Comparison of ENCODE assay signal across 8 cellular contexts in genomic region chr6:45479834-45480696, GRCh38.
DNase-seq lines count a peak whose midpoint lies in the region; ATAC-seq and TF ChIP-seq lines count a peak whose summit lies in the region.

No MANE protein-coding gene starts in this region.

- no peak for TF ChIP-seq CTCF in AG04449 (IDR thresholded peaks at IDR 0.05; ENCODE audit: insufficient read depth, low read length, missing control alignments)
- TF ChIP-seq CTCF in cardiac fibroblast (IDR thresholded peaks at IDR 0.05; ENCODE audit: low read depth, low read length), result no peak
- TF ChIP-seq CTCF in endothelial cell (IDR thresholded peaks at IDR 0.05; ENCODE audit: unreplicated experiment), result no peak
- no peak for TF ChIP-seq CTCF in CD8-positive, alpha-beta T cell (IDR thresholded peaks at IDR 0.05)

- peak overlapping the region; percentile 80 for H3K27ac ChIP-seq in substantia nigra (ENCODE audit: low read depth, low read length, poor library complexity, severe bottlenecking)
- no peak overlapping the region for H3K27ac ChIP-seq in CD8-positive, alpha-beta T cell (ENCODE audit: low read depth, low read length)

- H3K27ac Mint-ChIP-seq in activated T-helper 1 cell treated with anti-CD3 and anti-CD28 coated beads, Interleukin-12 subunit alpha, Interleukin-12 subunit beta, Interleukin-2, Interleukin-4 antibody, amounts not matched to agents 30 ng/mL and 10 ng/mL and 1 ng/mL, durations not matched to agents 14 hours and 24 hours and 36 hours, result no peak overlapping the region
- no peak overlapping the region for H3K27ac Mint-ChIP-seq in endothelial cell (ENCODE audit: unreplicated experiment)
- H3K27ac Mint-ChIP-seq in CD8-positive, alpha-beta T cell, result no peak overlapping the region

- intact Hi-C loops in activated T-helper 1 cell treated with anti-CD3 and anti-CD28 coated beads, Interleukin-12 subunit alpha, Interleukin-12 subunit beta, Interleukin-2, Interleukin-4 antibody, amounts not matched to agents 30 ng/mL and 10 ng/mL and 1 ng/mL, durations not matched to agents 14 hours and 24 hours and 36 hours (cut with micrococcal nuclease), result loop anchor here (2.0 to 5.0 kb wide), 5 partner anchors 43 to 322 kb away; partner anchors contain the start of gene SUPT3H
- intact Hi-C loops in CD8-positive, alpha-beta T cell (cut with DNase I, micrococcal nuclease), result loop anchor here in 1 of 2 experiments (1.0 kb wide), 1 partner anchor 8 kb away; no protein-coding TSS in a partner anchor

- peak; percentile 52 for DNase-seq in AG04449 (ENCODE audit: low read depth, low spot score)
- peak; percentile 64 to 70 for DNase-seq in cardiac fibroblast (ENCODE audit: low read depth in 2 of 2)
- DNase-seq in substantia nigra (lab: John Stamatoyannopoulos, UW), result peak in 2 of 49 donors; percentile 6 to 22
- no peak for DNase-seq in activated T-helper 1 cell treated with anti-CD3 and anti-CD28 coated beads, Interleukin-12 subunit alpha, Interleukin-12 subunit beta, Interleukin-2, Interleukin-4 antibody, amounts not matched to agents 30 ng/mL and 10 ng/mL and 1 ng/mL, durations not matched to agents 14 hours and 24 hours and 36 hours (ENCODE audit: low spot score)
- no peak for DNase-seq in endothelial cell (ENCODE audit: low spot score)
- no peak for DNase-seq in CD8-positive, alpha-beta T cell

- CTCF ChIA-PET in AG04449 (lab: Yijun Ruan, JAX), result no interaction called here
- CTCF ChIA-PET in CD8-positive, alpha-beta T cell (lab: Charles Lee), result interaction anchor here (1.3 kb wide), 1 partner anchor 14 kb away, joined by 3 read pairs; no protein-coding TSS in a partner anchor

- no peaks in the 10 kb centered on the region for H3K9me3 Mint-ChIP-seq in activated T-helper 1 cell treated with anti-CD3 and anti-CD28 coated beads, Interleukin-12 subunit alpha, Interleukin-12 subunit beta, Interleukin-2, Interleukin-4 antibody, amounts not matched to agents 30 ng/mL and 10 ng/mL and 1 ng/mL, durations not matched to agents 14 hours and 24 hours and 36 hours
- no peaks in the 10 kb centered on the region for H3K9me3 Mint-ChIP-seq in endothelial cell (ENCODE audit: unreplicated experiment)
- H3K9me3 Mint-ChIP-seq in CD8-positive, alpha-beta T cell, result no peaks in the 10 kb centered on the region

- peaks cover 5% of the 10 kb centered on the region for H3K36me3 Mint-ChIP-seq in activated T-helper 1 cell treated with anti-CD3 and anti-CD28 coated beads, Interleukin-12 subunit alpha, Interleukin-12 subunit beta, Interleukin-2, Interleukin-4 antibody, amounts not matched to agents 30 ng/mL and 10 ng/mL and 1 ng/mL, durations not matched to agents 14 hours and 24 hours and 36 hours (ENCODE audit: low read depth)
- no peaks in the 10 kb centered on the region for H3K36me3 Mint-ChIP-seq in endothelial cell (ENCODE audit: low read depth, unreplicated experiment)
- no peaks in the 10 kb centered on the region for H3K36me3 Mint-ChIP-seq in CD8-positive, alpha-beta T cell

- H3K4me1 Mint-ChIP-seq in activated T-helper 1 cell treated with anti-CD3 and anti-CD28 coated beads, Interleukin-12 subunit alpha, Interleukin-12 subunit beta, Interleukin-2, Interleukin-4 antibody, amounts not matched to agents 30 ng/mL and 10 ng/mL and 1 ng/mL, durations not matched to agents 14 hours and 24 hours and 36 hours (ENCODE audit: low read depth), result peaks cover 16% of the 10 kb centered on the region
- H3K4me1 Mint-ChIP-seq in endothelial cell (ENCODE audit: unreplicated experiment), result peaks cover 7% of the 10 kb centered on the region
- peaks cover 12% of the 10 kb centered on the region for H3K4me1 Mint-ChIP-seq in CD8-positive, alpha-beta T cell (ENCODE audit: low read depth)

- H3K4me3 Mint-ChIP-seq in activated T-helper 1 cell treated with anti-CD3 and anti-CD28 coated beads, Interleukin-12 subunit alpha, Interleukin-12 subunit beta, Interleukin-2, Interleukin-4 antibody, amounts not matched to agents 30 ng/mL and 10 ng/mL and 1 ng/mL, durations not matched to agents 14 hours and 24 hours and 36 hours, result no peak overlapping the region
- no peak overlapping the region for H3K4me3 Mint-ChIP-seq in endothelial cell (ENCODE audit: unreplicated experiment)
- no peak overlapping the region for H3K4me3 Mint-ChIP-seq in CD8-positive, alpha-beta T cell

- H3K4me3 ChIP-seq in AG04449 (ENCODE audit: low read depth, low read length) (no peak overlapping the region; the same call in 1 of the 2 replicates), cardiac fibroblast (replicated peaks in 1 of 2; ENCODE audit: low read depth in 2 of 2, low read length in 2 of 2) (no peak overlapping the region)
- no peak overlapping the region for H3K4me3 ChIP-seq in CD8-positive, alpha-beta T cell (ENCODE audit: low read depth, low read length)

- peak; percentile 90 for ATAC-seq in GM18907 (IDR thresholded peaks at IDR 0.05; ENCODE audit: unreplicated experiment)
- ATAC-seq in HG03196 (IDR thresholded peaks at IDR 0.05; ENCODE audit: unreplicated experiment), result peak; percentile 75
- ATAC-seq in CD8-positive, alpha-beta T cell, result no peak

- no peaks in the 10 kb centered on the region for H3K27me3 ChIP-seq in CD8-positive, alpha-beta T cell (ENCODE audit: insufficient read depth, low read length)

- H3K9me3 ChIP-seq in CD8-positive, alpha-beta T cell (ENCODE audit: low read length), result no peaks in the 10 kb centered on the region

- no peaks in the 10 kb centered on the region for H3K36me3 ChIP-seq in CD8-positive, alpha-beta T cell (ENCODE audit: insufficient read depth, low read length)

- peaks cover 9% of the 10 kb centered on the region for H3K4me1 ChIP-seq in CD8-positive, alpha-beta T cell (ENCODE audit: insufficient read depth, low read length)

- POLR2A ChIA-PET in AG04449 (lab: Yijun Ruan, JAX), result no interaction called here
- POLR2A ChIA-PET in CD8-positive, alpha-beta T cell (lab: Charles Lee), result interaction anchor here (0.9 kb wide), 1 partner anchor 31 kb away, joined by 3 read pairs; no protein-coding TSS in a partner anchor

- peaks cover 3% of the 10 kb centered on the region for H3K27me3 Mint-ChIP-seq in activated T-helper 1 cell treated with anti-CD3 and anti-CD28 coated beads, Interleukin-12 subunit alpha, Interleukin-12 subunit beta, Interleukin-2, Interleukin-4 antibody, amounts not matched to agents 30 ng/mL and 10 ng/mL and 1 ng/mL, durations not matched to agents 14 hours and 24 hours and 36 hours (ENCODE audit: insufficient read depth)
- peaks cover 2% of the 10 kb centered on the region for H3K27me3 Mint-ChIP-seq in endothelial cell (ENCODE audit: unreplicated experiment)
- no peaks in the 10 kb centered on the region for H3K27me3 Mint-ChIP-seq in CD8-positive, alpha-beta T cell (ENCODE audit: low read depth)

Comparison
In these comparisons a context has a peak if more than half of its experiments do, and no peak if none do; other contexts are left out.
1. DNase-seq: peak in AG04449 (single experiment) and cardiac fibroblast (2 of 2); none in activated T-helper 1 cell treated with anti-CD3 and anti-CD28 coated beads, Interleukin-12 subunit alpha, Interleukin-12 subunit beta, Interleukin-2, Interleukin-4 antibody, amounts not matched to agents 30 ng/mL and 10 ng/mL and 1 ng/mL, durations not matched to agents 14 hours and 24 hours and 36 hours (single experiment), endothelial cell (single experiment) and CD8-positive, alpha-beta T cell (0 of 7).